ENCODE assay signal across 31 cellular contexts in genomic region chr21:37574316-37574715, GRCh38.
"Had no signal": no experiment of that assay in that cellular context is flagged by ENCODE, and none has a peak within 500 bp of the region (broad histone marks: within the 10 kb centered on the region; RNA-seq: fewer than 3 reads in every experiment).

No MANE protein-coding gene starts in this region.

- H3K4me1 Mint-ChIP-seq: naive thymus-derived CD8-positive, alpha-beta T cell; nephron progenitor cell; stimulated activated memory B cell treated with anti-CD40 and anti-IgM and Interleukin-4, amounts not matched to agents 10 μg/mL and 1 μg/mL and 100 μg/mL, for 72 hours; stimulated activated naive CD8-positive, alpha-beta T cell treated with anti-CD3 and anti-CD28 coated beads, Interleukin-15, amount 100 ng/mL, for 72 hours had no signal

- H3K79me2 ChIP-seq: parathyroid adenoma had no signal

- H2AFZ ChIP-seq: neural progenitor cell, parathyroid adenoma had no signal

- H3K4me2 ChIP-seq: neural progenitor cell, smooth muscle cell had no signal

- H3K9ac ChIP-seq: neural progenitor cell, parathyroid adenoma had no signal

- H3K4me1 ChIP-seq: neural progenitor cell, parathyroid adenoma, psoas muscle, right lobe of liver, spleen, suprapubic skin, testis, tibial artery, transverse colon, upper lobe of right lung, uterus had no signal

- H3K27ac ChIP-seq: neural progenitor cell, ovary, parathyroid adenoma, psoas muscle, right lobe of liver, skin epidermis, spleen, suprapubic skin, testis, tibial artery, transverse colon, upper lobe of right lung, uterus had no signal

- H3K27ac Mint-ChIP-seq: naive thymus-derived CD8-positive, alpha-beta T cell; natural killer cell treated with Interleukin-12 subunit alpha and Interleukin-12 subunit beta and Interleukin-15 and Interleukin-18, amount 100 ng/mL, for 72 hours; nephron progenitor cell; neural progenitor cell; progenitor cell of endocrine pancreas; stimulated activated memory B cell treated with anti-CD40 and anti-IgM and Interleukin-4, amounts not matched to agents 10 μg/mL and 1 μg/mL and 100 μg/mL, for 72 hours; stimulated activated naive CD8-positive, alpha-beta T cell treated with anti-CD3 and anti-CD28 coated beads, Interleukin-15, amount 100 ng/mL, for 72 hours; type B pancreatic cell had no signal

- H3K36me3 Mint-ChIP-seq: neural progenitor cell, type B pancreatic cell had no signal

- H3K9me3 ChIP-seq: ovary, right lobe of liver, testis, upper lobe of right lung had no signal

- H3K27me3 ChIP-seq: neural progenitor cell, ovary, right lobe of liver, spleen, suprapubic skin, testis, tibial artery, transverse colon, upper lobe of right lung, uterus had no signal

- DNase-seq: naive thymus-derived CD8-positive, alpha-beta T cell; nephron progenitor cell; occipital lobe; ovary; psoas muscle; right cardiac atrium; right lobe of liver; spleen; stimulated activated CD4-positive, alpha-beta T cell treated with anti-CD3 and anti-CD28 coated beads, Interleukin-12 subunit alpha, Interleukin-12 subunit beta, amount 100 ng/mL, for 4 hours; stimulated activated CD4-positive, alpha-beta T cell treated with anti-CD3 and anti-CD28 coated beads, Interleukin-1b, Interleukin-23, amount 100 ng/mL, for 48 hours; stimulated activated CD4-positive, alpha-beta T cell treated with anti-CD3 and anti-CD28 coated beads, Interleukin-4, amount 100 ng/mL, for 1 hour; stimulated activated CD4-positive, alpha-beta T cell treated with anti-CD3 and anti-CD28 coated beads, Interleukin-4, amount 100 ng/mL, for 4 hours; stimulated activated CD8-positive, alpha-beta memory T cell treated with anti-CD3 and anti-CD28 coated beads, Interleukin-4, amount 100 ng/mL, for 48 hours; stimulated activated naive CD4-positive, alpha-beta T cell; stimulated activated naive CD8-positive, alpha-beta T cell treated with anti-CD3 and anti-CD28 coated beads, Interleukin-15, amount 100 ng/mL, for 72 hours; stimulated activated naive CD8-positive, alpha-beta T cell treated with anti-CD3 and anti-CD28 coated beads, Interleukin-15, Interleukin-2, amounts not matched to agents 100 U/mL and 50 U/mL, for 24 hours; substantia nigra; testis; tibial artery; transverse colon; upper lobe of right lung; uterus had no signal

- H3K27me3 Mint-ChIP-seq: stimulated activated naive CD8-positive, alpha-beta T cell treated with anti-CD3 and anti-CD28 coated beads, Interleukin-15, amount 100 ng/mL, for 72 hours had no signal

- H3K4me3 ChIP-seq: neural progenitor cell, ovary, psoas muscle, right lobe of liver, skin epidermis, smooth muscle cell, spleen, suprapubic skin, testis, tibial artery, transverse colon, upper lobe of right lung, uterus had no signal

- H3K4me3 Mint-ChIP-seq: naive thymus-derived CD8-positive, alpha-beta T cell; natural killer cell treated with Interleukin-12 subunit alpha and Interleukin-12 subunit beta and Interleukin-15 and Interleukin-18, amount 100 ng/mL, for 72 hours; nephron progenitor cell; neural progenitor cell; stimulated activated memory B cell treated with anti-CD40 and anti-IgM and Interleukin-4, amounts not matched to agents 10 μg/mL and 1 μg/mL and 100 μg/mL, for 72 hours; stimulated activated naive CD8-positive, alpha-beta T cell treated with anti-CD3 and anti-CD28 coated beads, Interleukin-15, amount 100 ng/mL, for 72 hours; type B pancreatic cell had no signal

- H3K36me3 ChIP-seq: neural progenitor cell, ovary, right lobe of liver, spleen, suprapubic skin, tibial artery, transverse colon, upper lobe of right lung, uterus had no signal

- ATAC-seq: naive thymus-derived CD8-positive, alpha-beta T cell; natural killer cell treated with Interleukin-12 subunit alpha and Interleukin-12 subunit beta and Interleukin-15 and Interleukin-18, amount 100 ng/mL, for 72 hours; psoas muscle; right cardiac atrium; right lobe of liver; stimulated activated memory B cell treated with anti-CD40 and anti-IgM and Interleukin-4, amounts not matched to agents 10 μg/mL and 1 μg/mL and 100 μg/mL, for 72 hours; stimulated activated naive CD8-positive, alpha-beta T cell treated with anti-CD3 and anti-CD28 coated beads, Interleukin-15, amount 100 ng/mL, for 72 hours; stimulated activated naive CD8-positive, alpha-beta T cell treated with anti-CD3 and anti-CD28 coated beads, Interleukin-15, Interleukin-2, amounts not matched to agents 100 U/mL and 50 U/mL, for 24 hours; upper lobe of right lung had no signal
